Comparison of ENCODE assay signal across 20 cellular contexts in the genomic region with DNA sequence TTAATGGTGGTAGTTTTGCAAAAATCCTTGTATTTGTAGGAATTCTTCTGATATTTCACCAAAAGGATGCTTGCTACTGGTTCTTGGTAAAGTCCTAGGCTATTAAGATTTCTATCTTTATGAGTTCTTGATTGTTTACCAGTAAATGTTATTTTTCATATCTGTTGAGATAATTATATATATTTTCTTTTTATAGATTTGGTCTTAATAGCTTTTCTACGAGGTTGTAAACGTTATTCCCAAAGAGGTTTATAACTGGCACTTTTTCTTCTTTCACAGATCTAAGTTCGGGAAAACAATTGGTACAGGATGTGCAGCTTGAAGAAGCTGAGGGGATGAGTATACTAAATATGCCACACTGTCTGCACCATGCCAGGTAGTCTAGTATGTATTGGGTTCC. TPM values are rescaled to one million over a fixed set of nuclear protein-coding genes. Genes with fewer than 3 reads are reported as not detected.
DNase-seq lines count a peak whose midpoint lies in the region; ATAC-seq, FAIRE-seq and TF ChIP-seq lines count a peak whose summit lies in the region.
"Had no signal": no experiment of that assay in that cellular context is flagged by ENCODE, and none has a peak within 500 bp of the region (broad histone marks: within the 10 kb centered on the region; RNA-seq: fewer than 3 reads in every experiment).

No MANE protein-coding gene starts in this region.

- no peaks in the 10 kb centered on the region for H4K20me1 ChIP-seq in OCI-LY1 (ENCODE audit: insufficient read depth, low read length)

- no peaks in the 10 kb centered on the region for H3K79me2 ChIP-seq in OCI-LY1 (ENCODE audit: insufficient read depth, low read length)

- H3K4me1 ChIP-seq in OCI-LY1 (ENCODE audit: insufficient read depth, low read length, severe bottlenecking), result peaks cover 38% of the 10 kb centered on the region
- H3K4me1 ChIP-seq: A549, Caco-2 had no signal

- no peak overlapping the region for H3K27ac ChIP-seq in OCI-LY1 (ENCODE audit: low read depth, low read length, poor library complexity, severe bottlenecking)
- H3K27ac ChIP-seq: 22Rv1, A549, C4-2B had no signal

- ATAC-seq in activated naive CD8-positive, alpha-beta T cell treated with anti-CD3 and anti-CD28 coated beads, Interleukin-2, amount 50 U/mL, for 24 hours, result no peak
- ATAC-seq in omental fat pad (ENCODE audit: low FRiP score) (no peak), HG02798 (IDR thresholded peaks at IDR 0.05; ENCODE audit: poor library complexity, unreplicated experiment) (no peak)
- ATAC-seq: A549; CD8-positive, alpha-beta T cell had no signal

- H3K9me3 ChIP-seq in OCI-LY1 (ENCODE audit: low read length), result peaks cover 5% of the 10 kb centered on the region; the same call in 1 of the 2 replicates
- H3K9me3 ChIP-seq: A549, Caco-2 had no signal

- peak overlapping the region; percentile 43 for H3K27ac Mint-ChIP-seq in activated naive CD8-positive, alpha-beta T cell
- no peak overlapping the region for H3K27ac Mint-ChIP-seq in activated naive CD8-positive, alpha-beta T cell treated with anti-CD3 and anti-CD28 coated beads, Interleukin-2, amount 50 U/mL, for 24 hours
- peak overlapping the region; percentile 14 for H3K27ac Mint-ChIP-seq in endothelial cell (ENCODE audit: unreplicated experiment)
- H3K27ac Mint-ChIP-seq: B cell; CD4-positive, alpha-beta T cell; CD8-positive, alpha-beta T cell had no signal

- no peak for DNase-seq in activated naive CD8-positive, alpha-beta T cell treated with anti-CD3 and anti-CD28 coated beads, Interleukin-2, amount 50 U/mL, for 24 hours
- DNase-seq in LNCaP clone FGC (ENCODE audit: low read depth), result peak; percentile 55
- no peak for DNase-seq in endothelial cell (ENCODE audit: low spot score)
- DNase-seq in omental fat pad (ENCODE audit: low spot score), result no peak
- no peak for DNase-seq in RCC 7860 (ENCODE audit: low spot score)
- DNase-seq: AML-193; Caco-2; Calu3; CD4-positive, alpha-beta T cell; CD8-positive, alpha-beta T cell; DMS79 treated with DMSO at 0.1 percent for 48 hours; GF-D8 had no signal

- no peaks in the 10 kb centered on the region for H3K27me3 Mint-ChIP-seq in activated naive CD8-positive, alpha-beta T cell
- H3K27me3 Mint-ChIP-seq in activated naive CD8-positive, alpha-beta T cell treated with anti-CD3 and anti-CD28 coated beads, Interleukin-2, amount 50 U/mL, for 24 hours, result no peaks in the 10 kb centered on the region
- no peaks in the 10 kb centered on the region for H3K27me3 Mint-ChIP-seq in endothelial cell (ENCODE audit: unreplicated experiment)
- H3K27me3 Mint-ChIP-seq: CD4-positive, alpha-beta T cell had no signal

- H3K4me2 ChIP-seq in OCI-LY1 (ENCODE audit: low read length), result no peak overlapping the region
- H3K4me2 ChIP-seq: A549 had no signal

- no peaks in the 10 kb centered on the region for H3K27me3 ChIP-seq in OCI-LY1 (ENCODE audit: insufficient read depth, low read length)

- FAIRE-seq in RCC 7860 (lab: Jason Lieb, UNC), result no peak
- FAIRE-seq: A549, D721Med had no signal

- H3K36me3 ChIP-seq in OCI-LY1 (ENCODE audit: insufficient read depth, low read length), result no peaks in the 10 kb centered on the region

- H3K4me3 Mint-ChIP-seq in activated naive CD8-positive, alpha-beta T cell, result no peak overlapping the region
- no peak overlapping the region for H3K4me3 Mint-ChIP-seq in activated naive CD8-positive, alpha-beta T cell treated with anti-CD3 and anti-CD28 coated beads, Interleukin-2, amount 50 U/mL, for 24 hours
- no peak overlapping the region for H3K4me3 Mint-ChIP-seq in endothelial cell (ENCODE audit: unreplicated experiment)
- H3K4me3 Mint-ChIP-seq: B cell; CD4-positive, alpha-beta T cell; CD8-positive, alpha-beta T cell had no signal

- 0 out of 2 replicates have a peak overlapping the region, but pooled peaks have one; percentile 30 for H2AFZ ChIP-seq in OCI-LY1 (ENCODE audit: low read length)

- no peak overlapping the region for H3K9ac ChIP-seq in OCI-LY1 (ENCODE audit: low read length)

- TF ChIP-seq CTCF in LNCaP clone FGC (IDR thresholded peaks at IDR 0.05; ENCODE audit: control insufficient read depth, extremely low read depth, insufficient read depth) (no peak), OCI-LY1 (IDR thresholded peaks at IDR 0.05; ENCODE audit: low read length) (no peak), endothelial cell (IDR thresholded peaks at IDR 0.05; ENCODE audit: unreplicated experiment) (no peak), omental fat pad (IDR thresholded peaks at IDR 0.05) (no peak)

- H3K9me3 Mint-ChIP-seq in activated naive CD8-positive, alpha-beta T cell (ENCODE audit: low read depth), result peaks cover 7% of the 10 kb centered on the region
- H3K9me3 Mint-ChIP-seq in activated naive CD8-positive, alpha-beta T cell treated with anti-CD3 and anti-CD28 coated beads, Interleukin-2, amount 50 U/mL, for 24 hours, result peaks cover 5% of the 10 kb centered on the region
- no peaks in the 10 kb centered on the region for H3K9me3 Mint-ChIP-seq in endothelial cell (ENCODE audit: unreplicated experiment)
- H3K9me3 Mint-ChIP-seq: CD4-positive, alpha-beta T cell had no signal

- H3K4me1 Mint-ChIP-seq in activated naive CD8-positive, alpha-beta T cell (ENCODE audit: low read depth), result peaks cover 56% of the 10 kb centered on the region
- peaks cover 51% of the 10 kb centered on the region for H3K4me1 Mint-ChIP-seq in activated naive CD8-positive, alpha-beta T cell treated with anti-CD3 and anti-CD28 coated beads, Interleukin-2, amount 50 U/mL, for 24 hours
- peaks cover 19% of the 10 kb centered on the region for H3K4me1 Mint-ChIP-seq in endothelial cell (ENCODE audit: unreplicated experiment)

- H3K4me3 ChIP-seq in LNCaP clone FGC (ENCODE audit: low read depth, low read length) (no peak overlapping the region), OCI-LY1 (ENCODE audit: low read depth, low read length, poor library complexity, severe bottlenecking) (no peak overlapping the region)
- H3K4me3 ChIP-seq: A549 had no signal

- H3K36me3 Mint-ChIP-seq in activated naive CD8-positive, alpha-beta T cell, result peaks cover 10% of the 10 kb centered on the region
- H3K36me3 Mint-ChIP-seq in activated naive CD8-positive, alpha-beta T cell treated with anti-CD3 and anti-CD28 coated beads, Interleukin-2, amount 50 U/mL, for 24 hours (ENCODE audit: low read depth), result peaks cover 3% of the 10 kb centered on the region
- H3K36me3 Mint-ChIP-seq in endothelial cell (ENCODE audit: low read depth, unreplicated experiment), result no peaks in the 10 kb centered on the region
- H3K36me3 Mint-ChIP-seq: CD8-positive, alpha-beta T cell had no signal

- no peaks in the 10 kb centered on the region for H3K9me2 ChIP-seq in OCI-LY1 (ENCODE audit: low read depth, low read length)

- no peaks in the 10 kb centered on the region for H3F3A ChIP-seq in OCI-LY1 (ENCODE audit: insufficient read depth, low read length)

RNA-seq across cellular contexts. Expression of a gene that starts 55.1 kb away (rescaled TPM):
- 93.3 TPM for total RNA-seq in endothelial cell (ENCODE audit: unreplicated experiment)
- total RNA-seq in omental fat pad, result 10 to 100 TPM; 39.2 to 54.8 (median 47.0) TPM
